Comparison of ENCODE assay signal across 2 cellular contexts in the genomic region with DNA sequence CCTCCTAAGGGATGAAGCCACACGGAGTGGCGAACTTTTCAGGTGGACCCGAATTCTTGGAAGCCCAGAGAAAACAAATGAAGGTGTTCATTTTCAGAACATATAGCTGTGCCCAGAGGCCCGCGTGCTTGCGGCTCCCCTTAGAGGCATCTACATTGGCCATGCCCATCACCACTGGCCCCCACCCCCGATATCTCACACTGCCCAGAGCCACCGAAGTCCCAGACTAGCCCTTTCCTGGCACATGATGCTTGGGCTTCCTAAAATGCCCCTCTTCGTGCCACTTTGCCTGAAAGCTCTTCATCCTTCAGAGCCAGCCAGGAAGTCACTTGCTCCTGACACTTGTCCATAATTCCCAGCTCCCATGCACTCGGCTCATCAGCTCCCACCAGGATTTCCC.
TF ChIP-seq lines count a peak whose summit lies in the region.

No MANE protein-coding gene starts in this region.

TF ChIP-seq in SK-N-SH, 30 proteins besides CTCF, POLR2A, EP300 and RAD21 (continued from another document):
- TF ChIP-seq, protein P1, sequence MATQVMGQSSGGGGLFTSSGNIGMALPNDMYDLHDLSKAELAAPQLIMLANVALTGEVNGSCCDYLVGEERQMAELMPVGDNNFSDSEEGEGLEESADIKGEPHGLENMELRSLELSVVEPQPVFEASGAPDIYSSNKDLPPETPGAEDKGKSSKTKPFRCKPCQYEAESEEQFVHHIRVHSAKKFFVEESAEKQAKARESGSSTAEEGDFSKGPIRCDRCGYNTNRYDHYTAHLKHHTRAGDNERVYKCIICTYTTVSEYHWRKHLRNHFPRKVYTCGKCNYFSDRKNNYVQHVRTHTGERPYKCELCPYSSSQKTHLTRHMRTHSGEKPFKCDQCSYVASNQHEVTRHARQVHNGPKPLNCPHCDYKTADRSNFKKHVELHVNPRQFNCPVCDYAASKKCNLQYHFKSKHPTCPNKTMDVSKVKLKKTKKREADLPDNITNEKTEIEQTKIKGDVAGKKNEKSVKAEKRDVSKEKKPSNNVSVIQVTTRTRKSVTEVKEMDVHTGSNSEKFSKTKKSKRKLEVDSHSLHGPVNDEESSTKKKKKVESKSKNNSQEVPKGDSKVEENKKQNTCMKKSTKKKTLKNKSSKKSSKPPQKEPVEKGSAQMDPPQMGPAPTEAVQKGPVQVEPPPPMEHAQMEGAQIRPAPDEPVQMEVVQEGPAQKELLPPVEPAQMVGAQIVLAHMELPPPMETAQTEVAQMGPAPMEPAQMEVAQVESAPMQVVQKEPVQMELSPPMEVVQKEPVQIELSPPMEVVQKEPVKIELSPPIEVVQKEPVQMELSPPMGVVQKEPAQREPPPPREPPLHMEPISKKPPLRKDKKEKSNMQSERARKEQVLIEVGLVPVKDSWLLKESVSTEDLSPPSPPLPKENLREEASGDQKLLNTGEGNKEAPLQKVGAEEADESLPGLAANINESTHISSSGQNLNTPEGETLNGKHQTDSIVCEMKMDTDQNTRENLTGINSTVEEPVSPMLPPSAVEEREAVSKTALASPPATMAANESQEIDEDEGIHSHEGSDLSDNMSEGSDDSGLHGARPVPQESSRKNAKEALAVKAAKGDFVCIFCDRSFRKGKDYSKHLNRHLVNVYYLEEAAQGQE (IDR thresholded peaks at IDR 0.05; ENCODE audit: low read depth, low read length) = no peak
- TF ChIP-seq SIN3A (IDR thresholded peaks at IDR 0.05; ENCODE audit: borderline replicate concordance, low read depth, low read length) (no peak), SMC3 (IDR thresholded peaks at IDR 0.05; ENCODE audit: low read depth, low read length) (no peak), RFX5 (IDR thresholded peaks at IDR 0.05; ENCODE audit: low read length) (no peak), TCF12 (IDR thresholded peaks at IDR 0.05) (no peak), NRF1 (IDR thresholded peaks at IDR 0.05; ENCODE audit: low read depth, low read length) (no peak), TAF1 (IDR thresholded peaks at IDR 0.05; ENCODE audit: borderline replicate concordance, low read depth, low read length) (no peak)
- TF ChIP-seq, protein P2, sequence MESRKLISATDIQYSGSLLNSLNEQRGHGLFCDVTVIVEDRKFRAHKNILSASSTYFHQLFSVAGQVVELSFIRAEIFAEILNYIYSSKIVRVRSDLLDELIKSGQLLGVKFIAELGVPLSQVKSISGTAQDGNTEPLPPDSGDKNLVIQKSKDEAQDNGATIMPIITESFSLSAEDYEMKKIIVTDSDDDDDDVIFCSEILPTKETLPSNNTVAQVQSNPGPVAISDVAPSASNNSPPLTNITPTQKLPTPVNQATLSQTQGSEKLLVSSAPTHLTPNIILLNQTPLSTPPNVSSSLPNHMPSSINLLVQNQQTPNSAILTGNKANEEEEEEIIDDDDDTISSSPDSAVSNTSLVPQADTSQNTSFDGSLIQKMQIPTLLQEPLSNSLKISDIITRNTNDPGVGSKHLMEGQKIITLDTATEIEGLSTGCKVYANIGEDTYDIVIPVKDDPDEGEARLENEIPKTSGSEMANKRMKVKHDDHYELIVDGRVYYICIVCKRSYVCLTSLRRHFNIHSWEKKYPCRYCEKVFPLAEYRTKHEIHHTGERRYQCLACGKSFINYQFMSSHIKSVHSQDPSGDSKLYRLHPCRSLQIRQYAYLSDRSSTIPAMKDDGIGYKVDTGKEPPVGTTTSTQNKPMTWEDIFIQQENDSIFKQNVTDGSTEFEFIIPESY (IDR thresholded peaks at IDR 0.05; ENCODE audit: borderline replicate concordance, low read depth) = no peak

TF ChIP-seq in SK-N-SH treated with all-trans-retinoic acid at 6 μM for 48 hours, 23 proteins besides CTCF, POLR2A, EP300 and RAD21 (continued from another document):
- TF ChIP-seq TOX (CRISPR knock-in tag; IDR thresholded peaks at IDR 0.05; ENCODE audit: borderline replicate concordance) = no peak
- no peak for TF ChIP-seq PPARA (CRISPR knock-in tag; IDR thresholded peaks at IDR 0.05; ENCODE audit: borderline replicate concordance)
- no peak for TF ChIP-seq ZNF70 (CRISPR knock-in tag; IDR thresholded peaks at IDR 0.05)
- TF ChIP-seq CSDC2 (CRISPR knock-in tag; IDR thresholded peaks at IDR 0.05) = no peak
- TF ChIP-seq OSR1 (CRISPR knock-in tag; IDR thresholded peaks at IDR 0.05) = no peak
- no peak for TF ChIP-seq ESRRG (CRISPR knock-in tag; IDR thresholded peaks at IDR 0.05)
- no peak for TF ChIP-seq ZNF8 (CRISPR knock-in tag; IDR thresholded peaks at IDR 0.05)
- TF ChIP-seq ISL1 (CRISPR knock-in tag; IDR thresholded peaks at IDR 0.05) = no peak
- no peak for TF ChIP-seq ZC3H10 (CRISPR knock-in tag; IDR thresholded peaks at IDR 0.05)
- TF ChIP-seq, protein P3, sequence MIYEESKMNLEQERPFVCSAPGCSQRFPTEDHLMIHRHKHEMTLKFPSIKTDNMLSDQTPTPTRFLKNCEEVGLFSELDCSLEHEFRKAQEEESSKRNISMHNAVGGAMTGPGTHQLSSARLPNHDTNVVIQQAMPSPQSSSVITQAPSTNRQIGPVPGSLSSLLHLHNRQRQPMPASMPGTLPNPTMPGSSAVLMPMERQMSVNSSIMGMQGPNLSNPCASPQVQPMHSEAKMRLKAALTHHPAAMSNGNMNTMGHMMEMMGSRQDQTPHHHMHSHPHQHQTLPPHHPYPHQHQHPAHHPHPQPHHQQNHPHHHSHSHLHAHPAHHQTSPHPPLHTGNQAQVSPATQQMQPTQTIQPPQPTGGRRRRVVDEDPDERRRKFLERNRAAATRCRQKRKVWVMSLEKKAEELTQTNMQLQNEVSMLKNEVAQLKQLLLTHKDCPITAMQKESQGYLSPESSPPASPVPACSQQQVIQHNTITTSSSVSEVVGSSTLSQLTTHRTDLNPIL (CRISPR knock-in tag; IDR thresholded peaks at IDR 0.05; ENCODE audit: low read depth) = no peak
- TF ChIP-seq TCF4 (CRISPR knock-in tag; IDR thresholded peaks at IDR 0.05; ENCODE audit: borderline replicate concordance) = no peak
- TF ChIP-seq SNAI2 (CRISPR knock-in tag; IDR thresholded peaks at IDR 0.05) = no peak
- TF ChIP-seq GLIS3 (CRISPR knock-in tag; IDR thresholded peaks at IDR 0.05) = no peak
